In the genomic region with DNA sequence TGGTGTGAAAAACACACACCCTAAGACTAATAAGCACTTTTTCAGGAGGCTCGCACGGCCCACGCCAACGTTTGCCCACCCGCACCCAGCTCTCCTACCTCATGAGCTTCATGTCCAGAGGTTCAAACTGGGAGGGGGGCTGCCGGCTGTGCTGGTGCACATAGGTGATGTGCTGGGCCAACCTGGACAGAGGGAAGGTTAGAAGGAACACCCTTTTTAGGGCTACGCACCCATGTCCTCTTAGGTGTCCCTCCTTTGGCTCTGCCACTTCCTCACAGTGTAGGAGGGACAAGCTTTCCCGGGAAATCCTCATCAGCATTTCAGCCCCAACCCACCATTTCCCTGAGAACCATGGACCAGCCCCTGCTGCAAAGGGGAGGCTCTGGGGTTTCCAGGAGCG, we compare ENCODE assay signal across 4 cellular contexts.
TF ChIP-seq lines count a peak whose summit lies in the region.

No MANE protein-coding gene starts in this region.

TF ChIP-seq in SK-N-SH, 30 proteins besides CTCF, POLR2A, EP300 and RAD21:
- no peak for TF ChIP-seq FOSL2 (IDR thresholded peaks at IDR 0.05; ENCODE audit: borderline replicate concordance, low read depth)
- TF ChIP-seq POLR2AphosphoS5 (IDR thresholded peaks at IDR 0.05; ENCODE audit: low read depth, low read length): peak; percentile 55; the same call in 1 of the 2 replicates

TF ChIP-seq in SK-N-SH treated with all-trans-retinoic acid at 6 μM for 48 hours, 23 proteins besides CTCF, POLR2A, EP300 and RAD21 (continues in another document):
- TF ChIP-seq ARNTL (CRISPR knock-in tag; IDR thresholded peaks at IDR 0.05; ENCODE audit: borderline replicate concordance, low read depth): no peak
- TF ChIP-seq SNAI2 (CRISPR knock-in tag; IDR thresholded peaks at IDR 0.05): no peak
- no peak for TF ChIP-seq PPARA (CRISPR knock-in tag; IDR thresholded peaks at IDR 0.05; ENCODE audit: borderline replicate concordance)
- TF ChIP-seq, protein P1, sequence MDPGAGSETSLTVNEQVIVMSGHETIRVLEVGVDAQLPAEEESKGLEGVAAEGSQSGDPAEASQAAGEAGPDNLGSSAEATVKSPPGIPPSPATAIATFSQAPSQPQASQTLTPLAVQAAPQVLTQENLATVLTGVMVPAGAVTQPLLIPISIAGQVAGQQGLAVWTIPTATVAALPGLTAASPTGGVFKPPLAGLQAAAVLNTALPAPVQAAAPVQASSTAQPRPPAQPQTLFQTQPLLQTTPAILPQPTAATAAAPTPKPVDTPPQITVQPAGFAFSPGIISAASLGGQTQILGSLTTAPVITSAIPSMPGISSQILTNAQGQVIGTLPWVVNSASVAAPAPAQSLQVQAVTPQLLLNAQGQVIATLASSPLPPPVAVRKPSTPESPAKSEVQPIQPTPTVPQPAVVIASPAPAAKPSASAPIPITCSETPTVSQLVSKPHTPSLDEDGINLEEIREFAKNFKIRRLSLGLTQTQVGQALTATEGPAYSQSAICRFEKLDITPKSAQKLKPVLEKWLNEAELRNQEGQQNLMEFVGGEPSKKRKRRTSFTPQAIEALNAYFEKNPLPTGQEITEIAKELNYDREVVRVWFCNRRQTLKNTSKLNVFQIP (CRISPR knock-in tag; IDR thresholded peaks at IDR 0.05; ENCODE audit: borderline replicate concordance, low read depth): no peak
- TF ChIP-seq ISL1 (CRISPR knock-in tag; IDR thresholded peaks at IDR 0.05): no peak
- no peak for TF ChIP-seq TSHZ2 (CRISPR knock-in tag; IDR thresholded peaks at IDR 0.05)
- TF ChIP-seq OSR1 (CRISPR knock-in tag; IDR thresholded peaks at IDR 0.05): no peak
- no peak for TF ChIP-seq CSRNP3 (CRISPR knock-in tag; IDR thresholded peaks at IDR 0.05)
- no peak for TF ChIP-seq TOX (CRISPR knock-in tag; IDR thresholded peaks at IDR 0.05; ENCODE audit: borderline replicate concordance)

TF ChIP-seq in HCT116, 20 proteins besides CTCF, POLR2A, EP300 and RAD21:
- 0 out of 2 replicates have a peak, but pooled peaks have one; percentile 3 for TF ChIP-seq POLR2AphosphoS5 (IDR thresholded peaks at IDR 0.05; ENCODE audit: low read depth, low read length)
- no peak for TF ChIP-seq ZBTB33 (IDR thresholded peaks at IDR 0.05; ENCODE audit: extremely low read depth, insufficient replicate concordance, low read length)

TF ChIP-seq in GM12878, 131 proteins besides CTCF, POLR2A, EP300 and RAD21:
- TF ChIP-seq POLR2AphosphoS5 (IDR thresholded peaks at IDR 0.05; ENCODE audit: low read length) (peak; percentile 50; the same call in 1 of the 2 replicates), NFXL1 (IDR thresholded peaks at IDR 0.05; ENCODE audit: borderline replicate concordance) (no peak)
- TF ChIP-seq, protein P2, sequence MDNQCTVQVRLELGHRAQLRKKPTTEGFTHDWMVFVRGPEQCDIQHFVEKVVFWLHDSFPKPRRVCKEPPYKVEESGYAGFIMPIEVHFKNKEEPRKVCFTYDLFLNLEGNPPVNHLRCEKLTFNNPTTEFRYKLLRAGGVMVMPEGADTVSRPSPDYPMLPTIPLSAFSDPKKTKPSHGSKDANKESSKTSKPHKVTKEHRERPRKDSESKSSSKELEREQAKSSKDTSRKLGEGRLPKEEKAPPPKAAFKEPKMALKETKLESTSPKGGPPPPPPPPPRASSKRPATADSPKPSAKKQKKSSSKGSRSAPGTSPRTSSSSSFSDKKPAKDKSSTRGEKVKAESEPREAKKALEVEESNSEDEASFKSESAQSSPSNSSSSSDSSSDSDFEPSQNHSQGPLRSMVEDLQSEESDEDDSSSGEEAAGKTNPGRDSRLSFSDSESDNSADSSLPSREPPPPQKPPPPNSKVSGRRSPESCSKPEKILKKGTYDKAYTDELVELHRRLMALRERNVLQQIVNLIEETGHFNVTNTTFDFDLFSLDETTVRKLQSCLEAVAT (IDR thresholded peaks at IDR 0.05): no peak
